1 cellular context compared by ENCODE assay signal in genomic region chr14:78725086-78725485, GRCh38.
TF ChIP-seq lines count a peak whose summit lies in the region.

No MANE protein-coding gene starts in this region.

TF ChIP-seq in SK-N-SH treated with all-trans-retinoic acid at 6 μM for 48 hours, 23 proteins besides CTCF, POLR2A, EP300 and RAD21 (continued from another document):
- no peak for TF ChIP-seq ZFP3 (CRISPR knock-in tag; IDR thresholded peaks at IDR 0.05)
